In the genomic region with DNA sequence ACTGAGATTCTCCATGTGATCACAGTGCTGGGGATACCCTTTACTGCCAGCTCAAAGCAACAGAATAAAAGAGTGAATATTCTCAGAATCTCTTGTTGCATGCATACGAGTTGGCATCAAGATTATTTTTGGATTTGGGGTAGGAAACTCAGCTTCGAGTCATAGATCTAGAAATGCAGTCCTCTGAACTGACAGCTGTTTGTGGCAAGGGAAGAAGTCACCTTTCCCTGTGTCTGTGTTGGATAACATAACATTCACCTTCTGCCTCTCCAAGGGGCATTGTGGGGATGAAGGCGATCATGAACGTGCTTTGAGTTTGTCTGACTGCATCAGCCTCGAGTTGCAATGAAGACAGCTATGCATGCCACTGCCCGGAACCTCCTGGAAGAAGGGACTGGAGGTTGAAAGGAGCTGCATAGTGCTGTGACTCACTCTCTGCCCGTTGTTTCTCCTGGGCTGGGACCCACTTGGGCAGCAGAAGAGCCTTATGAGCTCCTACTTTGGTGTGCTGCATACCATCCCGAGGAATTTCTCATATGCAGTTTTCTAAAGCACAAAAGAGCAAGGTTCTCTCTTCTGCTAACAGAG, we compare ENCODE assay signal across 8 cellular contexts.
DNase-seq lines count a peak whose midpoint lies in the region; ATAC-seq and TF ChIP-seq lines count a peak whose summit lies in the region.

No MANE protein-coding gene starts in this region.

- WGBS in heart right ventricle, 2 donors, result 48 to 50% methylated on average over 8 of the region's 8 CpGs
- 33% methylated on average over 8 of the region's 8 CpGs for WGBS in right cardiac atrium
- WGBS in urinary bladder, result 60% methylated on average over 8 of the region's 8 CpGs

- H3K27me3 ChIP-seq in heart right ventricle (no peaks in the 10 kb centered on the region), right cardiac atrium (ENCODE audit: control insufficient read depth, insufficient read depth) (no peaks in the 10 kb centered on the region)

- no peaks in the 10 kb centered on the region for H3K27me3 Mint-ChIP-seq in activated T-helper 17 cell treated with anti-CD3 and anti-CD28 coated beads, Interleukin-2, amount 50 U/mL, for 72 hours
- no peaks in the 10 kb centered on the region for H3K27me3 Mint-ChIP-seq in progenitor cell of endocrine pancreas

- peaks cover 33% of the 10 kb centered on the region for H3K4me1 Mint-ChIP-seq in activated T-helper 17 cell treated with anti-CD3 and anti-CD28 coated beads, Interleukin-2, amount 50 U/mL, for 72 hours
- peaks cover 2% of the 10 kb centered on the region for H3K4me1 Mint-ChIP-seq in progenitor cell of endocrine pancreas (ENCODE audit: low read depth)

- TF ChIP-seq CTCF in heart right ventricle (IDR thresholded peaks at IDR 0.05), result no peak
- TF ChIP-seq CTCF in progenitor cell of endocrine pancreas (IDR thresholded peaks at IDR 0.05; ENCODE audit: unreplicated experiment), result no peak

- H3K4me3 ChIP-seq in heart right ventricle (peak overlapping the region in 1 of 10 donors; percentile 3), right cardiac atrium (ENCODE audit: low read length) (no peak overlapping the region), urinary bladder (ENCODE audit: low read depth, low read length) (no peak overlapping the region)

- DNase-seq in heart right ventricle (no peak), Right ventricle myocardium superior (no peak), right cardiac atrium (peak in 1 of 3 donors; percentile 37), NCI-H1092 treated with DMSO at 0.1 percent for 48 hours (lab: John Stamatoyannopoulos, UW) (no peak), progenitor cell of endocrine pancreas (ENCODE audit: low spot score, unreplicated experiment) (no peak)

- H3K4me1 ChIP-seq in heart right ventricle (peaks cover 10 to 73% (median 50%) of the 10 kb centered on the region in 9 donors), right cardiac atrium (ENCODE audit: control insufficient read depth, insufficient read depth, low read length) (peaks cover 22% of the 10 kb centered on the region), urinary bladder (ENCODE audit: insufficient read depth) (peaks cover 1% of the 10 kb centered on the region)

- peak in 2 of 8 donors; percentile 12 to 28 for ATAC-seq in heart right ventricle
- ATAC-seq in Right ventricle myocardium superior (ENCODE audit: poor library complexity), result no peak
- ATAC-seq in activated T-helper 17 cell treated with anti-CD3 and anti-CD28 coated beads, Interleukin-2, amount 50 U/mL, for 72 hours (replicated peaks), result peak; percentile 57
- peak in 1 of 2 donors; percentile 17 for ATAC-seq in right cardiac atrium
- no peak for ATAC-seq in HG03108 (IDR thresholded peaks at IDR 0.05; ENCODE audit: unreplicated experiment)

- H3K4me3 Mint-ChIP-seq in activated T-helper 17 cell treated with anti-CD3 and anti-CD28 coated beads, Interleukin-2, amount 50 U/mL, for 72 hours, result peak overlapping the region; percentile 75
- H3K4me3 Mint-ChIP-seq in progenitor cell of endocrine pancreas (ENCODE audit: low read depth), result no peak overlapping the region

- H3K9me3 Mint-ChIP-seq in activated T-helper 17 cell treated with anti-CD3 and anti-CD28 coated beads, Interleukin-2, amount 50 U/mL, for 72 hours, result no peaks in the 10 kb centered on the region
- H3K9me3 Mint-ChIP-seq in progenitor cell of endocrine pancreas (ENCODE audit: low read depth), result no peaks in the 10 kb centered on the region

- no peaks in the 10 kb centered on the region for H3K36me3 ChIP-seq in heart right ventricle
- H3K36me3 ChIP-seq in urinary bladder (ENCODE audit: insufficient read depth), result no peaks in the 10 kb centered on the region

- H3K27ac Mint-ChIP-seq in activated T-helper 17 cell treated with anti-CD3 and anti-CD28 coated beads, Interleukin-2, amount 50 U/mL, for 72 hours, result peak overlapping the region; percentile 94
- H3K27ac Mint-ChIP-seq in progenitor cell of endocrine pancreas, result no peak overlapping the region

- H3K9me3 ChIP-seq in heart right ventricle, result no peaks in the 10 kb centered on the region
- H3K9me3 ChIP-seq in right cardiac atrium (ENCODE audit: control insufficient read depth, low read length), result no peaks in the 10 kb centered on the region

- H3K27ac ChIP-seq in heart right ventricle, result peak overlapping the region in 9 of 10 donors; percentile 23 to 90 (median 73)
- H3K27ac ChIP-seq in right cardiac atrium (ENCODE audit: low read length), result peak overlapping the region; percentile 49
- H3K27ac ChIP-seq in urinary bladder (ENCODE audit: low read depth), result peak overlapping the region; percentile 35

- intact Hi-C loops in heart right ventricle (cut with DNase I), result loop anchor here in 7 of 10 donors (5.0 to 10.0 kb wide), 8 partner anchors 53 to 833 kb away; a partner anchor contains a TSS
- intact Hi-C loops in Right ventricle myocardium superior (cut with DNase I), result loop anchor here (10.0 kb wide), 1 partner anchor 403 kb away; a partner anchor contains a TSS
- intact Hi-C loops in right cardiac atrium (cut with DNase I), result loop anchor here in 1 of 4 donors (10.0 kb wide), 2 partner anchors 403 to 823 kb away; a partner anchor contains a TSS

- H3K36me3 Mint-ChIP-seq in activated T-helper 17 cell treated with anti-CD3 and anti-CD28 coated beads, Interleukin-2, amount 50 U/mL, for 72 hours (ENCODE audit: low read depth), result no peaks in the 10 kb centered on the region
- no peaks in the 10 kb centered on the region for H3K36me3 Mint-ChIP-seq in progenitor cell of endocrine pancreas (ENCODE audit: insufficient read depth)
